In genomic region chr5:30331534-30331933, GRCh38 we compare ENCODE assay signal across 6 cellular contexts.
"Had no signal": no experiment of that assay in that cellular context is flagged by ENCODE, and none has a peak within 500 bp of the region (broad histone marks: within the 10 kb centered on the region; RNA-seq: fewer than 3 reads in every experiment).

No MANE protein-coding gene starts in this region.

- H3K27ac ChIP-seq: HL-60 had no signal

- H3K4me3 ChIP-seq: K562 had no signal

- ATAC-seq: HepG2, K562 had no signal

- DNase-seq: IMR-90, KBM-7, KG1 had no signal
